17 cellular contexts compared by ENCODE assay signal in genomic region chr22:41992496-41992895, GRCh38. TPM values are rescaled to one million over a fixed set of nuclear protein-coding genes. Genes with fewer than 3 reads are reported as not detected.
"Had no signal": no experiment of that assay in that cellular context is flagged by ENCODE, and none has a peak within 500 bp of the region (broad histone marks: within the 10 kb centered on the region; RNA-seq: fewer than 3 reads in every experiment).

No MANE protein-coding gene starts in this region.

- H3K9me3 Mint-ChIP-seq: naive thymus-derived CD8-positive, alpha-beta T cell; type B pancreatic cell had no signal

- H3K4me3 Mint-ChIP-seq: naive thymus-derived CD8-positive, alpha-beta T cell; type B pancreatic cell had no signal

- H3K9me3 ChIP-seq: heart right ventricle, mucosa of descending colon, neutrophil, sigmoid colon, thyroid gland, vagina had no signal

- H3K4me1 ChIP-seq: heart right ventricle, sigmoid colon, thyroid gland, vagina had no signal

- H3K36me3 ChIP-seq: heart right ventricle, neutrophil, sigmoid colon, thyroid gland, vagina had no signal

- H3K27me3 ChIP-seq: sigmoid colon, thyroid gland, vagina had no signal

- H3K27ac Mint-ChIP-seq: naive thymus-derived CD8-positive, alpha-beta T cell; type B pancreatic cell had no signal

- H3K36me3 Mint-ChIP-seq: naive thymus-derived CD8-positive, alpha-beta T cell; type B pancreatic cell had no signal

- H3K27me3 Mint-ChIP-seq: type B pancreatic cell had no signal

- DNase-seq: effector memory CD4-positive, alpha-beta T cell; heart right ventricle; hypothalamus; mammary epithelial cell; mucosa of descending colon; naive thymus-derived CD8-positive, alpha-beta T cell; sigmoid colon; stimulated activated CD4-positive, alpha-beta T cell treated with anti-CD3 and anti-CD28 coated beads, Interleukin-12 subunit alpha, Interleukin-12 subunit beta, amount 100 ng/mL, for 4 hours; stimulated activated naive CD4-positive, alpha-beta T cell; thyroid gland had no signal

- H3K4me3 ChIP-seq: heart right ventricle, mucosa of descending colon, sigmoid colon, skin epidermis, thyroid gland, vagina had no signal

- H3K27ac ChIP-seq: heart right ventricle, neutrophil, sigmoid colon, skin epidermis, thyroid gland, vagina had no signal

- ATAC-seq: esophagus mucosa; heart right ventricle; left lobe of liver; mucosa of descending colon; naive thymus-derived CD8-positive, alpha-beta T cell had no signal

RNA-seq across cellular contexts. Expression of gene WBP2NL, which starts 6.1 kb away (rescaled TPM):
- polyA plus RNA-seq: mammary epithelial cell, neural cell had no signal

RNA-seq across cellular contexts. Expression of gene SEPTIN3, which starts 23.3 kb away (rescaled TPM):
- total RNA-seq: left lobe of liver had no signal
- polyA plus RNA-seq: naive thymus-derived CD8-positive, alpha-beta T cell had no signal

RNA-seq across cellular contexts. Expression of gene CENPM, which starts 45.5 kb away (rescaled TPM):
- total RNA-seq: left lobe of liver, vagina had no signal
